12 cellular contexts compared by ENCODE assay signal in the genomic region with DNA sequence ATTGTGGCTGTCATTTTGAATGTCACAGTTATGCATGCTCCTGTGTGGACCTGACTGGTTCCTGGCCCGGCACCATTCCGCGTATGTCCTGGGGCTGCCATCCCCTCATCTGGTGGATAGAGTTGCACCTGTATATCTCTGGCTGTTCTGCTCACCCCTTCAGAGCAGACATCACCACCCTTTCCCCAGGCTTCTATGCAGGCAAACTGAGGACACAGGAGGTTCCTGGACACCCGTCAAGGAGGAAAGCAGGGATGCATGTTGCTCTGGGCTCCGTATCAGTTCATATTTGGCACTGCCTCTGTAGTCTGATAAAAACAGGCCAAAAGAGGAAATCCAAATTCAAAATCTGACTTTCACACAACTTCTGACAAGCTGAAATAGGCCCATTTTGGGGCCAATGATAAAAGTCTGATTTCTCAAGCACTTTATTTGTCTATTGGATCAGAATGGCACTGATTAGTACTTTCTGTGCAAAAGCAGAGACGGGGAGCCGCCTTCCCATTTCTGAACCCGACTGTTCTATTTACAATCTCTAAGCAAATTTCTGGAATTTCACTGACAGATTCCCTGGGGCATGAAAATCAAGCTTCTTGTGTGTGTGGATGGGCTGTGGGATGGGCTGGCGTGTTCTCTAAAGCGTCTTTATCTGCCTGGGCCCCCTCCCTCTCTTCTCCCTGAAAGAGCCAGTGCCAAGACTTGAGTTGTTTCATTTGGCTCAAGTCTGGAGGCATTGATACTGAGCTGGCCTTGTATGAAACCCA.
DNase-seq lines count a peak whose midpoint lies in the region; ATAC-seq and TF ChIP-seq lines count a peak whose summit lies in the region.
"Had no signal": no experiment of that assay in that cellular context is flagged by ENCODE, and none has a peak within 500 bp of the region (broad histone marks: within the 10 kb centered on the region; RNA-seq: fewer than 3 reads in every experiment).

No MANE protein-coding gene starts in this region.

- no peaks in the 10 kb centered on the region for H3K79me2 ChIP-seq in GM23338 (replicated peaks; ENCODE audit: insufficient read depth)

- H3K9me2 ChIP-seq in GM23338 (ENCODE audit: insufficient read depth), result no peaks in the 10 kb centered on the region

- peaks cover 9% of the 10 kb centered on the region for H3K27me3 Mint-ChIP-seq in GM23338 (ENCODE audit: insufficient read depth, low read depth, poor library complexity)

- peaks cover 33% of the 10 kb centered on the region for H3K4me1 ChIP-seq in psoas muscle
- H3K4me1 ChIP-seq in upper lobe of right lung, result peaks cover 20% of the 10 kb centered on the region
- peaks cover 4% of the 10 kb centered on the region; the same call in 1 of the 2 replicates for H3K4me1 ChIP-seq in GM23338 (ENCODE audit: insufficient read depth)
- H3K4me1 ChIP-seq: BE2C had no signal

- H3K27ac ChIP-seq in psoas muscle (peak overlapping the region; percentile 46), upper lobe of right lung (peak overlapping the region; percentile 15), GM23338 (ENCODE audit: low read depth) (no peak overlapping the region)
- H3K27ac ChIP-seq: cardiac muscle cell had no signal

- TF ChIP-seq CTCF in psoas muscle (IDR thresholded peaks at IDR 0.05) (no peak), upper lobe of right lung (IDR thresholded peaks at IDR 0.05) (no peak), GM23338 (conservative IDR thresholded peaks at IDR 0.05; ENCODE audit: low read depth in 2 of 2) (no peak)

- H2AFZ ChIP-seq in GM23338, result no peak overlapping the region

- H3K36me3 Mint-ChIP-seq in GM23338 (ENCODE audit: low read depth), result no peaks in the 10 kb centered on the region

- H3K4me1 Mint-ChIP-seq in GM23338, result peaks cover 29% of the 10 kb centered on the region

- H3F3A ChIP-seq in GM23338 (replicated peaks; ENCODE audit: low read depth), result no peaks in the 10 kb centered on the region

- DNase-seq in cerebellum (ENCODE audit: low spot score) (peak; percentile 25), left ventricle myocardium superior (peak; percentile 62), psoas muscle (no peak), upper lobe of right lung (no peak), DMS153 treated with DMSO at 0.1 percent for 48 hours (lab: John Stamatoyannopoulos, UW; ENCODE audit: unreplicated experiment) (no peak), GM23338 (ENCODE audit: low spot score) (no peak)
- DNase-seq in activated T-cell treated with anti-CD3 and anti-CD28 coated beads, Interleukin-2, amount 50 U/mL, for 48 hours, result no peak
- DNase-seq: BE2C, endodermal cell, occipital lobe, upper lobe of left lung had no signal

- no peak overlapping the region for H3K4me3 Mint-ChIP-seq in GM23338
- H3K4me3 Mint-ChIP-seq: endodermal cell had no signal

- intact Hi-C loops in left ventricle myocardium superior (cut with micrococcal nuclease), result no loop called here
- intact Hi-C loops in psoas muscle (cut with DNase I), result no loop called here
- intact Hi-C loops in upper lobe of right lung (cut with DNase I), result no loop called here

- H3K27me3 ChIP-seq in psoas muscle (ENCODE audit: insufficient read depth in 3 of 3, low read length in 2 of 3) (no peaks in the 10 kb centered on the region), upper lobe of right lung (no peaks in the 10 kb centered on the region), GM23338 (ENCODE audit: insufficient read depth) (no peaks in the 10 kb centered on the region)
- H3K27me3 ChIP-seq: BE2C, cardiac muscle cell, upper lobe of left lung had no signal

- 51 to 74% (median 56%) methylated on average over 10 of the region's 10 CpGs for WGBS in psoas muscle, 3 donors

- no peak overlapping the region for H3K4me2 ChIP-seq in GM23338

- ATAC-seq in left ventricle myocardium superior, result peak; percentile 80
- ATAC-seq in psoas muscle, result peak in 1 of 4 donors; percentile 14
- no peak for ATAC-seq in upper lobe of right lung
- ATAC-seq in GM23338, result no peak

- no peaks in the 10 kb centered on the region for H3K9me3 ChIP-seq in psoas muscle
- H3K9me3 ChIP-seq in upper lobe of right lung, result no peaks in the 10 kb centered on the region
- H3K9me3 ChIP-seq: BE2C, upper lobe of left lung had no signal

- H4K20me1 ChIP-seq in GM23338 (replicated peaks; ENCODE audit: insufficient read depth), result no peaks in the 10 kb centered on the region

- no peak overlapping the region for H3K4me3 ChIP-seq in psoas muscle
- H3K4me3 ChIP-seq in upper lobe of right lung, result no peak overlapping the region
- no peak overlapping the region for H3K4me3 ChIP-seq in GM23338
- H3K4me3 ChIP-seq: cardiac muscle cell, upper lobe of left lung had no signal

- no peaks in the 10 kb centered on the region for H3K9me3 Mint-ChIP-seq in GM23338
- H3K9me3 Mint-ChIP-seq: endodermal cell had no signal

- no peaks in the 10 kb centered on the region for H3K36me3 ChIP-seq in psoas muscle (ENCODE audit: insufficient read depth in 1 of 2, low read depth in 1 of 2)
- H3K36me3 ChIP-seq in upper lobe of right lung, result no peaks in the 10 kb centered on the region
- no peaks in the 10 kb centered on the region for H3K36me3 ChIP-seq in GM23338 (ENCODE audit: insufficient read depth)
- H3K36me3 ChIP-seq: BE2C, cardiac muscle cell, upper lobe of left lung had no signal

- H3K27ac Mint-ChIP-seq in GM23338, result no peak overlapping the region
- H3K27ac Mint-ChIP-seq: endodermal cell had no signal

TF ChIP-seq in GM23338, 12 proteins besides CTCF, POLR2A, EP300 and RAD21 (continues in another document):
- TF ChIP-seq ZNF331 (CRISPR knock-in tag; IDR thresholded peaks at IDR 0.05; ENCODE audit: low read depth), result no peak
- TF ChIP-seq, protein P1, sequence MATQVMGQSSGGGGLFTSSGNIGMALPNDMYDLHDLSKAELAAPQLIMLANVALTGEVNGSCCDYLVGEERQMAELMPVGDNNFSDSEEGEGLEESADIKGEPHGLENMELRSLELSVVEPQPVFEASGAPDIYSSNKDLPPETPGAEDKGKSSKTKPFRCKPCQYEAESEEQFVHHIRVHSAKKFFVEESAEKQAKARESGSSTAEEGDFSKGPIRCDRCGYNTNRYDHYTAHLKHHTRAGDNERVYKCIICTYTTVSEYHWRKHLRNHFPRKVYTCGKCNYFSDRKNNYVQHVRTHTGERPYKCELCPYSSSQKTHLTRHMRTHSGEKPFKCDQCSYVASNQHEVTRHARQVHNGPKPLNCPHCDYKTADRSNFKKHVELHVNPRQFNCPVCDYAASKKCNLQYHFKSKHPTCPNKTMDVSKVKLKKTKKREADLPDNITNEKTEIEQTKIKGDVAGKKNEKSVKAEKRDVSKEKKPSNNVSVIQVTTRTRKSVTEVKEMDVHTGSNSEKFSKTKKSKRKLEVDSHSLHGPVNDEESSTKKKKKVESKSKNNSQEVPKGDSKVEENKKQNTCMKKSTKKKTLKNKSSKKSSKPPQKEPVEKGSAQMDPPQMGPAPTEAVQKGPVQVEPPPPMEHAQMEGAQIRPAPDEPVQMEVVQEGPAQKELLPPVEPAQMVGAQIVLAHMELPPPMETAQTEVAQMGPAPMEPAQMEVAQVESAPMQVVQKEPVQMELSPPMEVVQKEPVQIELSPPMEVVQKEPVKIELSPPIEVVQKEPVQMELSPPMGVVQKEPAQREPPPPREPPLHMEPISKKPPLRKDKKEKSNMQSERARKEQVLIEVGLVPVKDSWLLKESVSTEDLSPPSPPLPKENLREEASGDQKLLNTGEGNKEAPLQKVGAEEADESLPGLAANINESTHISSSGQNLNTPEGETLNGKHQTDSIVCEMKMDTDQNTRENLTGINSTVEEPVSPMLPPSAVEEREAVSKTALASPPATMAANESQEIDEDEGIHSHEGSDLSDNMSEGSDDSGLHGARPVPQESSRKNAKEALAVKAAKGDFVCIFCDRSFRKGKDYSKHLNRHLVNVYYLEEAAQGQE (IDR thresholded peaks at IDR 0.05; ENCODE audit: unreplicated experiment), result no peak
- TF ChIP-seq POLR2AphosphoS5 (IDR thresholded peaks at IDR 0.05; ENCODE audit: low read depth), result no peak
- no peak for TF ChIP-seq JUNB (IDR thresholded peaks at IDR 0.05; ENCODE audit: unreplicated experiment)
- TF ChIP-seq STAT1 (IDR thresholded peaks at IDR 0.05; ENCODE audit: unreplicated experiment), result no peak
- TF ChIP-seq, protein P2, sequence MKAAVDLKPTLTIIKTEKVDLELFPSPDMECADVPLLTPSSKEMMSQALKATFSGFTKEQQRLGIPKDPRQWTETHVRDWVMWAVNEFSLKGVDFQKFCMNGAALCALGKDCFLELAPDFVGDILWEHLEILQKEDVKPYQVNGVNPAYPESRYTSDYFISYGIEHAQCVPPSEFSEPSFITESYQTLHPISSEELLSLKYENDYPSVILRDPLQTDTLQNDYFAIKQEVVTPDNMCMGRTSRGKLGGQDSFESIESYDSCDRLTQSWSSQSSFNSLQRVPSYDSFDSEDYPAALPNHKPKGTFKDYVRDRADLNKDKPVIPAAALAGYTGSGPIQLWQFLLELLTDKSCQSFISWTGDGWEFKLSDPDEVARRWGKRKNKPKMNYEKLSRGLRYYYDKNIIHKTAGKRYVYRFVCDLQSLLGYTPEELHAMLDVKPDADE (IDR thresholded peaks at IDR 0.05), result no peak

Comparison
In these comparisons a context has a peak if more than half of its experiments do, and no peak if none do; other contexts are left out.
1. DNase-seq: peak in cerebellum (single experiment) and left ventricle myocardium superior (single experiment); none in psoas muscle (0 of 2), upper lobe of right lung (single experiment), DMS153 treated with DMSO at 0.1 percent for 48 hours (single experiment), activated T-cell treated with anti-CD3 and anti-CD28 coated beads, Interleukin-2, amount 50 U/mL, for 48 hours (0 of 2) and GM23338 (single experiment).